In the genomic region with DNA sequence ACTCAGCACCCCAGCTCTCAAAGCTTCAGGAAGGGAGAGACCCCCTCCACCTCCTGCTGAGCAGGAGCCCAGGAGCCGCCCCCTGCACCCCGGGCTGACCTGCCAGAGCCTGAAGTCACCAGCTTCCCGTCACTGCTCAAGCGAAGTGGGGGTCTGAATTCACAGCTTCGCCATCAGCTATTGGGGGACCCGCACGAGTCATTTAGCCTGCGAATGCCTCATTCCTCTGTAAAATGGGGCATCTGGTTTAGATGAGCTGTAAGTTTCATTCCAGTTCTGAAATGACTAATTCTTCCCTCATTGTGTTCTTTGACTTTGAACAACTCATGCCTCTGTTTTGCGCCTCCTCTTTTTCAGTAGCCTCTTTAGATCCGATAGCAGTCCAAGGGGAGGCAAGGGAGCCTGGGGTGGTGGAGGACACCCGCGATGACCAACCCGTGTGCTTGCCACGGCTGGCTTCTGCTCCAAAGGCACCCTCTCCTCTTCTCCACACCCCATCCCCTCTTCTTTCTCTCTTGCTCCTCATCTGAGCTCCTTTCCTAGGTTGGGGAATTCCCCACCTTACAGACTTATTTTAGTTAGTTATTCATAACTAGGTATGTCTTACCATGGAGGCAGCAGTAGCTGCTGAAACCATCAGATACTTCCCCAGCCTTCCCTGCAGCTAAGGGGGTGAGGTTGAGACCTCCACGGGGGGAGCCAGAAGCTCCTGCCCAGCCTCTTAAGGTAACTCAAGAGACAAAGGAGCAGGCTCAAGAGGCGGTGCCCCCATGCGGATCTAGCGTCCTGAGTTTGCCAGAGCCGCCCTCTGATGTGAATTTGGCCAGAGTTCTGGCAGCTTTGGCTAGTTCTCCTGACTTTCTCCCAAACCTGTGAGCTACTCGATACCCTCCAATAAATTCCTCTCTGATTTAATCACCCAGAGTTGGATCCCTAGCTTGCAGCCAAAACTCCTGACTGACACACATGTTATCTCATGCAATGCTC, we compare ENCODE assay signal across 8 cellular contexts. TPM values are rescaled to one million over a fixed set of nuclear protein-coding genes. Genes with fewer than 3 reads are reported as not detected.
A peak's percentile ranks its signal among the peaks of the same experiment; 100 is the strongest.
DNase-seq lines count a peak whose midpoint lies in the region; ATAC-seq, FAIRE-seq and TF ChIP-seq lines count a peak whose summit lies in the region.

No MANE protein-coding gene starts in this region.

- POLR2A ChIA-PET in activated CD4-positive, alpha-beta memory T cell treated with anti-CD3 and anti-CD28 coated beads for 36 hours (lab: Charles Lee), result interaction anchor here (0.8 to 1.6 kb wide), 13 partner anchors 8 to 270 kb away, joined by 3 to 7 read pairs (median 4); a partner anchor contains a TSS

- no peaks in the 10 kb centered on the region for H3K36me3 ChIP-seq in testis (ENCODE audit: low read depth, missing control alignments)

- no peaks in the 10 kb centered on the region for H3K36me3 Mint-ChIP-seq in activated CD4-positive, alpha-beta memory T cell treated with anti-CD3 and anti-CD28 coated beads for 36 hours

- intact Hi-C loops in activated CD4-positive, alpha-beta memory T cell treated with anti-CD3 and anti-CD28 coated beads for 36 hours (cut with micrococcal nuclease), result loop anchor here (1.0 to 2.0 kb wide), 2 partner anchors 52 to 66 kb away; no protein-coding TSS in a partner anchor
- intact Hi-C loops in testis (cut with DNase I; ENCODE audit: low total_unique reads), result no loop called here

- H3K9me3 Mint-ChIP-seq in activated CD4-positive, alpha-beta memory T cell treated with anti-CD3 and anti-CD28 coated beads for 36 hours, result no peaks in the 10 kb centered on the region

- H3K9me3 ChIP-seq in testis, result no peaks in the 10 kb centered on the region

- no peak overlapping the region for H3K27ac ChIP-seq in testis

- no peak for FAIRE-seq in frontal cortex (lab: Jason Lieb, UNC)

- peak in 1 of 3 experiments; percentile 11 for TF ChIP-seq CTCF in testis (IDR thresholded peaks at IDR 0.05)

- H3K27me3 ChIP-seq in testis, result no peaks in the 10 kb centered on the region

- peak; percentile 50 for ATAC-seq in GM18858 (IDR thresholded peaks at IDR 0.05; ENCODE audit: unreplicated experiment)
- ATAC-seq in HG02973 (IDR thresholded peaks at IDR 0.05; ENCODE audit: unreplicated experiment), result peak; percentile 40

- H3K4me1 ChIP-seq in testis, result no peaks in the 10 kb centered on the region

- DNase-seq in activated CD4-positive, alpha-beta memory T cell treated with anti-CD3 and anti-CD28 coated beads for 36 hours, result peak; percentile 88
- DNase-seq in kidney glomerular epithelial cell (lab: John Stamatoyannopoulos, UW) (peak; percentile 42), mucosa of gallbladder (ENCODE audit: low spot score) (no peak), NCI-H2107 (lab: John Stamatoyannopoulos, UW) (no peak), frontal cortex (ENCODE audit: low spot score in 2 of 2) (no peak), testis (no peak)

- H3K4me3 ChIP-seq in testis, result no peak overlapping the region

- peaks cover 10% of the 10 kb centered on the region for H3K27me3 Mint-ChIP-seq in activated CD4-positive, alpha-beta memory T cell treated with anti-CD3 and anti-CD28 coated beads for 36 hours

- peak overlapping the region; percentile 82 for H3K27ac Mint-ChIP-seq in activated CD4-positive, alpha-beta memory T cell treated with anti-CD3 and anti-CD28 coated beads for 36 hours

- H3K4me3 Mint-ChIP-seq in activated CD4-positive, alpha-beta memory T cell treated with anti-CD3 and anti-CD28 coated beads for 36 hours, result peak overlapping the region; percentile 52

- 69 to 76% methylated on average over 20 of the region's 20 CpGs for WGBS in testis, 2 donors

- H3K4me1 Mint-ChIP-seq in activated CD4-positive, alpha-beta memory T cell treated with anti-CD3 and anti-CD28 coated beads for 36 hours (ENCODE audit: low read depth), result peaks cover 63% of the 10 kb centered on the region

- CTCF ChIA-PET in activated CD4-positive, alpha-beta memory T cell treated with anti-CD3 and anti-CD28 coated beads for 36 hours (lab: Charles Lee), result interaction anchor here (0.9 to 3.0 kb wide), 19 partner anchors 8 to 364 kb away, joined by 3 to 18 read pairs (median 5); a partner anchor contains a TSS

- TF ChIP-seq POLR2A in testis (IDR thresholded peaks at IDR 0.05), result no peak

RNA-seq across cellular contexts. Expression of a gene that starts 47.7 kb away (rescaled TPM):
- total RNA-seq in activated CD4-positive, alpha-beta memory T cell treated with anti-CD3 and anti-CD28 coated beads for 36 hours, result 100 to 1,000 TPM; 151 to 155 TPM
- total RNA-seq in mucosa of gallbladder, result 65.5 TPM
- 31.8 TPM for total RNA-seq in frontal cortex
- 100 to 1,000 TPM; 114 to 121 TPM for total RNA-seq in testis
- polyA plus RNA-seq in testis (ENCODE audit: insufficient read depth, low read depth, low replicate concordance), result 145 TPM

Comparison
In these comparisons a context has a peak if more than half of its experiments do, and no peak if none do; other contexts are left out.
1. DNase-seq: peak in activated CD4-positive, alpha-beta memory T cell treated with anti-CD3 and anti-CD28 coated beads for 36 hours (single experiment) and kidney glomerular epithelial cell (single experiment); none in mucosa of gallbladder (single experiment), NCI-H2107 (single experiment), frontal cortex (0 of 2) and testis (single experiment).